In the genomic region with DNA sequence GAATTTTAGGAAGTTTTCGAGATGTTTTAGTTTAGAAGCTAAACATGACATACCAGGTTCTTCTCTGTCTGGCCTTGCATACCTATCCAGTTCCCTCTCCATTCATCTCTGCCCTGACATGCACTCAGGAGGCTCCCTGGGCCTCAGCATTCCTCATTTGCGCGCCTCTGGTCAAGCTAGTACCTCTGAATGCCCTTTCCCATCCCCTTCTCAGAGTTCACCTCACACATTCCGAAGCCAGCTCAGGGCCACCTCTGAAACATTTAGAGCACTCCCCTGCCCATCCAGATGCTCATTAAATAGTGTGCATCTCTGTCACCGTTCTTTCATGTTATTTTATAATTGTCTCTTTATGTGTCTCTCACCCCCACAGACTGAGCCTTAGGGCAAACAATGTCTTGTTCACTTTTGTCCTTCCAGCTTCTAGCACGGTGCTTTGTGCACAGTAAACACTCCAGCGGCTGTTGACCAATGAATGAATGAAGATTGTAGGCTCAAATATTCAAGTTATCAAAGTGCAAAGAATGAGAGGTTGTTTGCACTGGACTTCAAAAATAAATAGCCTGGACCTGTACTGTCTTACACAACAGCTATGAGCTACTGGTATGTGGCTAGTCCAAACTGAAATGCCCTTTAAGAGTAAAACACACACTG, we compare ENCODE assay signal across 9 cellular contexts. TPM values are rescaled to one million over a fixed set of nuclear protein-coding genes. Genes with fewer than 3 reads are reported as not detected.
A peak's percentile ranks its signal among the peaks of the same experiment; 100 is the strongest.
DNase-seq lines count a peak whose midpoint lies in the region; ATAC-seq and TF ChIP-seq lines count a peak whose summit lies in the region.
"Had no signal": no experiment of that assay in that cellular context is flagged by ENCODE, and none has a peak within 500 bp of the region (broad histone marks: within the 10 kb centered on the region; RNA-seq: fewer than 3 reads in every experiment).

No MANE protein-coding gene starts in this region.

- H3K9me3 ChIP-seq in HUES64 (ENCODE audit: insufficient read depth, low read depth, low read length): no peaks in the 10 kb centered on the region
- H3K9me3 ChIP-seq in adrenal gland (replicated peaks in 1 of 3): no peaks in the 10 kb centered on the region
- H3K9me3 ChIP-seq in lung (ENCODE audit: control insufficient read depth in 2 of 2, insufficient read depth in 1 of 2, low read length in 1 of 2): no peaks in the 10 kb centered on the region
- no peaks in the 10 kb centered on the region for H3K9me3 ChIP-seq in BE2C

- WGBS in HUES64: 64% methylated on average over 7 of the region's 7 CpGs
- 64 to 73% (median 67%) methylated on average over 7 of the region's 7 CpGs for WGBS in adrenal gland, 4 donors
- 71 to 87% methylated on average over 7 of the region's 7 CpGs for WGBS in lung, 2 donors

- TF ChIP-seq POLR2A in adrenal gland (IDR thresholded peaks at IDR 0.05): no peak

- peaks cover 27% of the 10 kb centered on the region for H3K36me3 ChIP-seq in HUES64 (ENCODE audit: insufficient read depth, low read length)
- no peaks in the 10 kb centered on the region for H3K36me3 ChIP-seq in adrenal gland (replicated peaks in 1 of 2)
- no peaks in the 10 kb centered on the region for H3K36me3 ChIP-seq in lung (ENCODE audit: control insufficient read depth in 2 of 2, insufficient read depth in 2 of 2, low read length in 2 of 2)
- peaks cover 5% of the 10 kb centered on the region; the same call in 1 of the 2 replicates for H3K36me3 ChIP-seq in BE2C

- intact Hi-C loops in adrenal gland (cut with DNase I): loop anchor here in 1 of 2 donors (10.0 kb wide), 1 partner anchor 57 kb away; no protein-coding TSS in a partner anchor

- ATAC-seq in lung (ENCODE audit: insufficient read depth, low FRiP score) (no peak), HG02623 (IDR thresholded peaks at IDR 0.05; ENCODE audit: unreplicated experiment) (no peak), HG02642 (IDR thresholded peaks at IDR 0.05; ENCODE audit: poor library complexity, unreplicated experiment) (no peak), GM21526 (IDR thresholded peaks at IDR 0.05; ENCODE audit: low FRiP score, unreplicated experiment) (no peak)

- H3K27me3 ChIP-seq in HUES64 (ENCODE audit: insufficient read depth, low read length) (no peaks in the 10 kb centered on the region), adrenal gland (no peaks in the 10 kb centered on the region), lung (ENCODE audit: control insufficient read depth, insufficient read depth) (no peaks in the 10 kb centered on the region), BE2C (no peaks in the 10 kb centered on the region)

- no peak for DNase-seq in adrenal gland
- DNase-seq in lung (ENCODE audit: low spot score): peak; percentile 49
- DNase-seq in BE2C: no peak
- DNase-seq: activated CD8-positive, alpha-beta memory T cell treated with anti-CD3 and anti-CD28 coated beads, Interleukin-2, amount 50 U/mL, for 48 hours had no signal

- TF ChIP-seq CTCF in C4-2B (conservative IDR thresholded peaks at IDR 0.05) (no peak), adrenal gland (IDR thresholded peaks at IDR 0.05) (no peak), lung (IDR thresholded peaks at IDR 0.05; ENCODE audit: control extremely low read depth, extremely low read depth) (no peak), BE2C (IDR thresholded peaks at IDR 0.05; ENCODE audit: low read depth, low read length) (no peak)

- H3K4me3 ChIP-seq in HUES64 (ENCODE audit: low read length) (peak overlapping the region; percentile 94), adrenal gland (peak overlapping the region in 1 of 4 donors; percentile 82), lung (no peak overlapping the region), BE2C (ENCODE audit: low read depth, low read length) (no peak overlapping the region; the same call in 1 of the 2 replicates)

- peak overlapping the region; percentile 81 for H3K9ac ChIP-seq in HUES64 (ENCODE audit: low read depth, low read length)

- H3K4me1 ChIP-seq in HUES64 (ENCODE audit: insufficient read depth, low read length): peaks cover 24% of the 10 kb centered on the region
- peaks cover 39 to 51% of the 10 kb centered on the region in 2 donors for H3K4me1 ChIP-seq in adrenal gland (replicated peaks in 1 of 2)
- H3K4me1 ChIP-seq in lung (ENCODE audit: control insufficient read depth in 2 of 2, insufficient read depth in 2 of 2, low read length in 2 of 2): peaks cover 3 to 14% of the 10 kb centered on the region in 2 donors
- H3K4me1 ChIP-seq in BE2C: no peaks in the 10 kb centered on the region; the same call in 1 of the 2 replicates

- peak overlapping the region; percentile 100 for H3K27ac ChIP-seq in C4-2B
- H3K27ac ChIP-seq in HUES64 (ENCODE audit: low read depth, low read length): no peak overlapping the region
- peak overlapping the region; percentile 65 to 95 (median 81) for H3K27ac ChIP-seq in adrenal gland
- peak overlapping the region in 1 of 2 donors; percentile 87 for H3K27ac ChIP-seq in lung (ENCODE audit: low read depth in 1 of 2, low read length in 1 of 2)

RNA-seq across cellular contexts. Expression of a gene that starts 1.2 kb away (rescaled TPM):
- polyA plus RNA-seq in HUES64 (2013, experiment 1 of 2): 345 TPM
- 300 TPM for polyA plus RNA-seq in HUES64 (2013, experiment 2 of 2)
- total RNA-seq in adrenal gland (1,000 to 10,000 TPM; 1,178 to 4,240 (median 2,741) TPM), lung (100 to 1,000 TPM; 433 to 735 TPM)
- polyA plus RNA-seq in adrenal gland (1,000 to 10,000 TPM in 1 of 3 donors, 100 to 1,000 TPM in 2; 138 to 3,356 (median 348) TPM), lung (100 to 1,000 TPM; 269 to 439 TPM)
- polyA plus RNA-seq in BE2C (2012; ENCODE audit: insufficient read depth, insufficient read length, low read depth): 84.0 TPM
